In genomic region chr2:173651891-173652290, GRCh38 we compare ENCODE assay signal across 26 cellular contexts.
DNase-seq lines count a peak whose midpoint lies in the region; ATAC-seq, FAIRE-seq and TF ChIP-seq lines count a peak whose summit lies in the region.
"Had no signal": no experiment of that assay in that cellular context is flagged by ENCODE, and none has a peak within 500 bp of the region (broad histone marks: within the 10 kb centered on the region; RNA-seq: fewer than 3 reads in every experiment).

No MANE protein-coding gene starts in this region.

- H3K27me3 ChIP-seq in SK-N-SH (ENCODE audit: insufficient read depth) (no peaks in the 10 kb centered on the region), fibroblast of lung (ENCODE audit: control insufficient read depth, insufficient read depth, low read length) (no peaks in the 10 kb centered on the region), skeletal muscle satellite cell (ENCODE audit: control insufficient read depth, insufficient read depth, low read length) (no peaks in the 10 kb centered on the region)
- H3K27me3 ChIP-seq: body of pancreas, testis had no signal

- no peak for ATAC-seq in HG03280 (IDR thresholded peaks at IDR 0.05; ENCODE audit: unreplicated experiment)
- ATAC-seq: activated CD8-positive, alpha-beta T cell treated with anti-CD3 and anti-CD28 coated beads, Interleukin-2, amount 10 ng/mL, durations not matched to agents 7 days and 5 days; activated naive CD8-positive, alpha-beta T cell treated with anti-CD3 and anti-CD28 coated beads, Interleukin-2, amount 50 U/mL, for 24 hours; body of pancreas; GM12878; stimulated activated effector memory CD8-positive, alpha-beta T cell treated with anti-CD3 and anti-CD28 coated beads, Interleukin-12 subunit alpha, Interleukin-12 subunit beta, amount 100 ng/mL, for 72 hours had no signal

- H3K4me1 ChIP-seq in HEK293 (ENCODE audit: control insufficient read depth, insufficient read depth, low read length) (peaks cover 9% of the 10 kb centered on the region), SK-N-SH (ENCODE audit: control insufficient read depth in 1 of 2, insufficient read depth in 2 of 2, low read depth in 1 of 2, low read length in 1 of 2) (0 out of 4 replicates have a peak, but pooled peaks cover 0 to 7% of the 10 kb centered on the region in 2 experiments), fibroblast of lung (ENCODE audit: control insufficient read depth, extremely low read depth, insufficient read depth, low read length) (peaks cover 7% of the 10 kb centered on the region), skeletal muscle satellite cell (ENCODE audit: control insufficient read depth, insufficient read depth, low read length) (peaks cover 17% of the 10 kb centered on the region)
- H3K4me1 ChIP-seq: body of pancreas, prostate gland, testis had no signal

- H3K36me3 ChIP-seq in HEK293 (ENCODE audit: control insufficient read depth in 2 of 2, insufficient read depth in 1 of 2, low read length in 2 of 2) (no peaks in the 10 kb centered on the region), SK-N-SH (replicated peaks in 1 of 2; ENCODE audit: control insufficient read depth in 1 of 2, insufficient read depth in 2 of 2, low read length in 1 of 2) (no peaks in the 10 kb centered on the region), fibroblast of lung (ENCODE audit: control insufficient read depth, insufficient read depth, low read length) (no peaks in the 10 kb centered on the region), skeletal muscle satellite cell (ENCODE audit: insufficient read depth, low read length) (no peaks in the 10 kb centered on the region)
- H3K36me3 ChIP-seq: HAP-1, prostate gland had no signal

- H3K4me3 ChIP-seq in HEK293 (ENCODE audit: low read depth, low read length) (no peak overlapping the region), SK-N-SH (ENCODE audit: low read depth in 2 of 2, low read length in 1 of 2) (no peak overlapping the region), fibroblast of lung (replicated peaks in 1 of 4; ENCODE audit: control extremely low read depth in 1 of 4, insufficient read depth in 1 of 4, low read depth in 3 of 4, low read length in 4 of 4) (no peak overlapping the region), skeletal muscle satellite cell (ENCODE audit: low read length) (no peak overlapping the region)
- H3K4me3 ChIP-seq: body of pancreas, GM12878, HAP-1, prostate gland, testis had no signal

- H3K79me2 ChIP-seq in SK-N-SH (ENCODE audit: insufficient read depth) (no peaks in the 10 kb centered on the region), fibroblast of lung (ENCODE audit: control insufficient read depth, insufficient read depth, low read length) (no peaks in the 10 kb centered on the region)

- H3K4me2 ChIP-seq in SK-N-SH = peak overlapping the region; percentile 12
- H3K4me2 ChIP-seq in fibroblast of lung (ENCODE audit: extremely low read depth, insufficient read depth, low read length) = no peak overlapping the region
- H3K4me2 ChIP-seq in skeletal muscle satellite cell (ENCODE audit: low read length) = peak overlapping the region; percentile 68

- H3F3A ChIP-seq in SK-N-SH (replicated peaks; ENCODE audit: insufficient read depth) = peaks cover 15% of the 10 kb centered on the region

- H2AFZ ChIP-seq in SK-N-SH (ENCODE audit: low read depth) = no peak overlapping the region
- H2AFZ ChIP-seq in fibroblast of lung (ENCODE audit: low read length) = no peak overlapping the region

- POLR2A ChIA-PET in HEK293 (lab: Yijun Ruan, JAX) (no interaction called here), SK-N-SH (lab: Yijun Ruan, JAX) (no interaction called here)

- WGBS in SK-N-SH (ENCODE audit: low lambda C conversion rate) = 90% methylated on average over 2 of the region's 2 CpGs

- H3K27ac ChIP-seq in HEK293 (ENCODE audit: extremely low read depth, low read depth, low read length) = no peak overlapping the region
- peak overlapping the region in 1 of 2 experiments; percentile 93; a peak in 2 of 4 replicates for H3K27ac ChIP-seq in SK-N-SH (ENCODE audit: low read depth in 2 of 2, low read length in 1 of 2)
- H3K27ac ChIP-seq in fibroblast of lung (ENCODE audit: insufficient read depth, low read length) = peak overlapping the region; percentile 75
- H3K27ac ChIP-seq: body of pancreas, C4-2B, prostate gland, testis had no signal

- CTCF ChIA-PET in HEK293 (lab: Yijun Ruan, JAX) = no interaction called here
- CTCF ChIA-PET in SK-N-SH (lab: Yijun Ruan, JAX) = no interaction called here

- FAIRE-seq in GM12891 (lab: Jason Lieb, UNC) = no peak
- FAIRE-seq: frontal cortex, GM12878, islet of Langerhans, small intestine had no signal

- H3K9me3 ChIP-seq in HEK293 (ENCODE audit: control insufficient read depth, insufficient read depth, low read depth, low read length) (no peaks in the 10 kb centered on the region), SK-N-SH (no peaks in the 10 kb centered on the region), fibroblast of lung (ENCODE audit: control insufficient read depth, insufficient read depth, low read depth, low read length) (no peaks in the 10 kb centered on the region), skeletal muscle satellite cell (replicated peaks; ENCODE audit: low read length) (no peaks in the 10 kb centered on the region)
- H3K9me3 ChIP-seq: body of pancreas, prostate gland, testis had no signal

- H3K9me2 ChIP-seq in SK-N-SH = no peaks in the 10 kb centered on the region

- no peak for TF ChIP-seq RAD21 in SK-N-SH (IDR thresholded peaks at IDR 0.05; ENCODE audit: low read length)

- DNase-seq in SK-N-SH (no peak), fibroblast of lung (ENCODE audit: low read depth in 2 of 2) (no peak), COR-L47 (lab: John Stamatoyannopoulos, UW) (no peak), putamen (ENCODE audit: low spot score) (no peak), GM12891 (ENCODE audit: insufficient read length, low spot score) (no peak)
- DNase-seq: activated CD4-positive, CD25-positive, alpha-beta regulatory T cell treated with anti-CD3 and anti-CD28 coated beads, Interleukin-2, amount 50 U/mL, for 72 hours; activated CD8-positive, alpha-beta T cell treated with anti-CD3 and anti-CD28 coated beads, Interleukin-2, amount 10 ng/mL, durations not matched to agents 7 days and 5 days; activated effector memory CD4-positive, alpha-beta T cell treated with Interleukin-2 at 50 U/mL for 16 hours; activated naive CD8-positive, alpha-beta T cell treated with anti-CD3 and anti-CD28 coated beads, Interleukin-2, amount 50 U/mL, for 24 hours; activated T-cell treated with anti-CD3 and anti-CD28 coated beads for 4 hours; effector CD4-positive, alpha-beta T cell; NCI-H2029 treated with DMSO at 0.1 percent for 48 hours; OCI-M1; small intestine; testis had no signal

- no peak for TF ChIP-seq POLR2A in GM12891 (IDR thresholded peaks at IDR 0.05; ENCODE audit: low read depth, low read length)

- H4K20me1 ChIP-seq in SK-N-SH (ENCODE audit: insufficient read depth) (no peaks in the 10 kb centered on the region), fibroblast of lung (ENCODE audit: control insufficient read depth, extremely low read depth, insufficient read depth, low read length) (no peaks in the 10 kb centered on the region)

- H3K9ac ChIP-seq in SK-N-SH (peak overlapping the region; percentile 59; the same call in 1 of the 2 replicates), fibroblast of lung (ENCODE audit: insufficient read depth, low read length) (no peak overlapping the region), skeletal muscle satellite cell (ENCODE audit: low read depth, low read length) (no peak overlapping the region)

- TF ChIP-seq CTCF in HEK293 (tag by site-specific recombination; IDR thresholded peaks at IDR 0.05) (no peak), SK-N-SH (IDR thresholded peaks at IDR 0.05) (no peak), fibroblast of lung (conservative IDR thresholded peaks at IDR 0.05 in 1 of 2, IDR thresholded peaks at IDR 0.05 in 1 of 2; ENCODE audit: low read depth in 1 of 2, low read length in 2 of 2) (no peak)

- TF ChIP-seq EP300 in SK-N-SH (IDR thresholded peaks at IDR 0.05; ENCODE audit: borderline replicate concordance in 1 of 2, low read depth in 1 of 2, low read length in 1 of 2) = no peak

TF ChIP-seq in HEK293, 187 proteins besides CTCF, POLR2A, EP300 and RAD21 (continues in another document):
- TF ChIP-seq SP7 (tag by site-specific recombination; IDR thresholded peaks at IDR 0.05) = no peak
- TF ChIP-seq KLF9 (tag by site-specific recombination; IDR thresholded peaks at IDR 0.05; ENCODE audit: low read depth) = no peak
- no peak for TF ChIP-seq ZNF214 (tag by site-specific recombination; IDR thresholded peaks at IDR 0.05; ENCODE audit: borderline replicate concordance)
- TF ChIP-seq, protein P1, sequence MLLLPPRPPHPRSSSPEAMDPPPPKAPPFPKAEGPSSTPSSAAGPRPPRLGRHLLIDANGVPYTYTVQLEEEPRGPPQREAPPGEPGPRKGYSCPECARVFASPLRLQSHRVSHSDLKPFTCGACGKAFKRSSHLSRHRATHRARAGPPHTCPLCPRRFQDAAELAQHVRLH (tag by site-specific recombination; IDR thresholded peaks at IDR 0.05) = 0 out of 2 replicates have a peak, but pooled peaks have one; percentile 32

TF ChIP-seq in SK-N-SH, 30 proteins besides CTCF, POLR2A, EP300 and RAD21 (continues in another document):
- TF ChIP-seq GATA2 (CRISPR knock-in tag; IDR thresholded peaks at IDR 0.05) = no peak
- TF ChIP-seq RCOR1 (IDR thresholded peaks at IDR 0.05; ENCODE audit: low read length) = no peak
- no peak for TF ChIP-seq JUND (IDR thresholded peaks at IDR 0.05)
- TF ChIP-seq MAX (IDR thresholded peaks at IDR 0.05; ENCODE audit: low read depth) = no peak
- no peak for TF ChIP-seq NFIC (IDR thresholded peaks at IDR 0.05; ENCODE audit: borderline replicate concordance)

TF ChIP-seq in GM12891, 5 proteins besides CTCF, POLR2A, EP300 and RAD21:
- TF ChIP-seq SPI1 (IDR thresholded peaks at IDR 0.05; ENCODE audit: low read depth, low read length) = no peak
- TF ChIP-seq PAX5 (IDR thresholded peaks at IDR 0.05; ENCODE audit: insufficient read depth, low read length, severe bottlenecking) = no peak
- TF ChIP-seq POLR2AphosphoS5 (IDR thresholded peaks at IDR 0.05; ENCODE audit: low read depth, low read length) = no peak
- TF ChIP-seq POU2F2 (IDR thresholded peaks at IDR 0.05; ENCODE audit: low read depth, low read length) = no peak
- TF ChIP-seq TAF1 (IDR thresholded peaks at IDR 0.05; ENCODE audit: low read depth, low read length) = no peak
